Comparison of ENCODE assay signal across 16 cellular contexts in genomic region chr16:73021866-73022495, GRCh38.
"Had no signal": no experiment of that assay in that cellular context is flagged by ENCODE, and none has a peak within 500 bp of the region (broad histone marks: within the 10 kb centered on the region; RNA-seq: fewer than 3 reads in every experiment).

No MANE protein-coding gene starts in this region.

- H3K9me3 Mint-ChIP-seq: activated CD4-positive, alpha-beta T cell treated with anti-CD3 and anti-CD28 coated beads, Interleukin-2, amount 10 ng/mL, durations not matched to agents 7 days and 5 days; activated naive CD4-positive, alpha-beta T cell treated with anti-CD3 and anti-CD28 coated beads, Interleukin-2, amount 10 ng/mL, durations not matched to agents 7 days and 5 days; WTC11 had no signal

- H3K27me3 ChIP-seq: body of pancreas, stomach, transverse colon had no signal

- H3K4me3 Mint-ChIP-seq: activated CD4-positive, alpha-beta T cell treated with anti-CD3 and anti-CD28 coated beads, Interleukin-2, amount 10 ng/mL, durations not matched to agents 7 days and 5 days; activated naive CD4-positive, alpha-beta T cell treated with anti-CD3 and anti-CD28 coated beads, Interleukin-2, amount 10 ng/mL, durations not matched to agents 7 days and 5 days; naive thymus-derived CD8-positive, alpha-beta T cell; WTC11 had no signal

- H3K27ac Mint-ChIP-seq: activated CD4-positive, alpha-beta T cell treated with anti-CD3 and anti-CD28 coated beads, Interleukin-2, amount 10 ng/mL, durations not matched to agents 7 days and 5 days; activated naive CD4-positive, alpha-beta T cell treated with anti-CD3 and anti-CD28 coated beads, Interleukin-2, amount 10 ng/mL, durations not matched to agents 7 days and 5 days; naive thymus-derived CD8-positive, alpha-beta T cell; WTC11 had no signal

- H3K27ac ChIP-seq: skin epidermis, transverse colon had no signal

- DNase-seq: activated CD4-positive, alpha-beta T cell treated with anti-CD3 and anti-CD28 coated beads, Interleukin-2, amount 10 ng/mL, durations not matched to agents 7 days and 5 days; activated CD8-positive, alpha-beta memory T cell treated with anti-CD3 and anti-CD28 coated beads for 24 hours; activated naive CD4-positive, alpha-beta T cell treated with anti-CD3 and anti-CD28 coated beads, Interleukin-2, amount 10 ng/mL, durations not matched to agents 7 days and 5 days; glutamatergic neuron; left cardiac atrium; mucosa of descending colon; naive thymus-derived CD8-positive, alpha-beta T cell; nucleus accumbens; stimulated activated CD4-positive, alpha-beta T cell treated with anti-CD3 and anti-CD28 coated beads, Interleukin-4, amount 100 ng/mL, for 4 hours; stomach; transverse colon had no signal

- H3K36me3 Mint-ChIP-seq: activated naive CD4-positive, alpha-beta T cell treated with anti-CD3 and anti-CD28 coated beads, Interleukin-2, amount 10 ng/mL, durations not matched to agents 7 days and 5 days; naive thymus-derived CD8-positive, alpha-beta T cell; WTC11 had no signal

- ATAC-seq: body of pancreas; left cardiac atrium; mucosa of descending colon; naive thymus-derived CD8-positive, alpha-beta T cell; SK-N-SH treated with all-trans-retinoic acid at 6 μM for 48 hours; WTC11 had no signal

- H3K4me1 Mint-ChIP-seq: activated CD4-positive, alpha-beta T cell treated with anti-CD3 and anti-CD28 coated beads, Interleukin-2, amount 10 ng/mL, durations not matched to agents 7 days and 5 days; activated naive CD4-positive, alpha-beta T cell treated with anti-CD3 and anti-CD28 coated beads, Interleukin-2, amount 10 ng/mL, durations not matched to agents 7 days and 5 days had no signal

- H3K4me3 ChIP-seq: body of pancreas, lung, mucosa of descending colon, skin epidermis, stomach, transverse colon had no signal

- H3K9me3 ChIP-seq: body of pancreas, mucosa of descending colon, stomach, transverse colon had no signal

- H3K27me3 Mint-ChIP-seq: activated CD4-positive, alpha-beta T cell treated with anti-CD3 and anti-CD28 coated beads, Interleukin-2, amount 10 ng/mL, durations not matched to agents 7 days and 5 days had no signal

- H3K36me3 ChIP-seq: stomach, transverse colon had no signal
